9 cellular contexts compared by ENCODE assay signal in genomic region chr9:131679261-131680020, GRCh38.
DNase-seq lines count a peak whose midpoint lies in the region; ATAC-seq and TF ChIP-seq lines count a peak whose summit lies in the region.
"Had no signal": no experiment of that assay in that cellular context is flagged by ENCODE, and none has a peak within 500 bp of the region (broad histone marks: within the 10 kb centered on the region; RNA-seq: fewer than 3 reads in every experiment).

No MANE protein-coding gene starts in this region.

- H3K36me3 ChIP-seq in HCT116 (ENCODE audit: control insufficient read depth in 1 of 2, insufficient read depth in 2 of 2, low read length in 2 of 2), result no peaks in the 10 kb centered on the region

- POLR2A ChIA-PET in HCT116 (lab: Charles Lee), result interaction anchor here (0.6 to 1.3 kb wide), 2 partner anchors 52 to 54 kb away, joined by 3 to 4 read pairs; no protein-coding TSS in a partner anchor

- no peaks in the 10 kb centered on the region for H3K9me3 ChIP-seq in HCT116 (ENCODE audit: control insufficient read depth in 1 of 2, insufficient read depth in 1 of 2, low read depth in 1 of 2, low read length in 2 of 2)
- H3K9me3 ChIP-seq in T-helper 17 cell (ENCODE audit: control insufficient read depth, low read length, poor library complexity, severe bottlenecking), result no peaks in the 10 kb centered on the region

- no peaks in the 10 kb centered on the region for H3K27me3 ChIP-seq in HCT116 (ENCODE audit: insufficient read depth, low read length)

- H3K4me1 ChIP-seq in HCT116 (ENCODE audit: control insufficient read depth in 1 of 2, insufficient read depth in 2 of 2, low read length in 2 of 2), result peaks cover 40 to 47% of the 10 kb centered on the region in 2 experiments

- DNase-seq in HCT116 (ENCODE audit: low read depth, low spot score) (no peak), T-helper 17 cell (no peak), foreskin fibroblast (peak; percentile 40 to 62), NAMALWA (ENCODE audit: low spot score) (no peak), GF-D8 (lab: John Stamatoyannopoulos, UW) (no peak), NCI-H2196 (lab: John Stamatoyannopoulos, UW; ENCODE audit: unreplicated experiment) (no peak)
- DNase-seq: NCI-H2227 treated with DMSO at 0.1 percent for 48 hours had no signal

- RAD21 ChIA-PET in HCT116 (lab: Charles Lee; ENCODE audit: low non-redundant PET in 1 of 2, low total read pairs in 2 of 2, uncharacterized antibody in 2 of 2, unreplicated experiment in 2 of 2), result no interaction called here

- 0 out of 2 replicates have a peak, but pooled peaks have one; percentile 1 for ATAC-seq in HCT116
- ATAC-seq in T-helper 17 cell, result no peak
- no peak for ATAC-seq in HG03457 (IDR thresholded peaks at IDR 0.05; ENCODE audit: unreplicated experiment)

- no peaks in the 10 kb centered on the region for H3K36me3 Mint-ChIP-seq in T-helper 17 cell (ENCODE audit: low read depth)

- peaks cover 78% of the 10 kb centered on the region for H3K4me1 Mint-ChIP-seq in T-helper 17 cell

- H3K4me2 ChIP-seq in HCT116 (ENCODE audit: low read length), result peak overlapping the region; percentile 74

- no peak overlapping the region for H3K9ac ChIP-seq in HCT116 (ENCODE audit: low read length)

- BruUV-seq in HCT116 (replicated peaks; lab: Mats Ljungman, UMichigan), result no TSS peak

- peaks cover 5% of the 10 kb centered on the region; the same call in 1 of the 2 replicates for H4K20me1 ChIP-seq in HCT116 (ENCODE audit: insufficient read depth)

- no peak for TF ChIP-seq CTCF in HCT116 (IDR thresholded peaks at IDR 0.05 in 2 of 3, conservative IDR thresholded peaks at IDR 0.05 in 1 of 3; ENCODE audit: borderline replicate concordance in 1 of 3, insufficient read depth in 1 of 3, low read depth in 2 of 3, low read length in 2 of 3)
- TF ChIP-seq CTCF in foreskin fibroblast (IDR thresholded peaks at IDR 0.05; ENCODE audit: low read depth, low read length), result no peak

- H3K4me3 Mint-ChIP-seq in T-helper 17 cell, result peak overlapping the region; percentile 53

- peaks cover 28% of the 10 kb centered on the region; the same call in 1 of the 2 replicates for H3K79me2 ChIP-seq in HCT116 (ENCODE audit: insufficient read depth, low read length)

- TF ChIP-seq POLR2A in HCT116 (IDR thresholded peaks at IDR 0.05; ENCODE audit: borderline replicate concordance, extremely low read depth, insufficient read depth, insufficient read length), result no peak

- no peaks in the 10 kb centered on the region for H3K9me2 ChIP-seq in HCT116 (ENCODE audit: insufficient read depth)

- TF ChIP-seq RAD21 in HCT116 (IDR thresholded peaks at IDR 0.05; ENCODE audit: low read depth), result no peak

- H3K4me3 ChIP-seq in HCT116 (replicated peaks in 1 of 2; ENCODE audit: low read depth in 1 of 2, low read length in 2 of 2), result no peak overlapping the region
- no peak overlapping the region for H3K4me3 ChIP-seq in foreskin fibroblast (ENCODE audit: low read depth in 1 of 2, low read length in 2 of 2)
- H3K4me3 ChIP-seq in skin epidermis, result no peak overlapping the region

- CTCF ChIA-PET in HCT116 (lab: Charles Lee), result interaction anchor here (1.0 kb wide), 2 partner anchors 15 to 88 kb away, joined by 3 read pairs; no protein-coding TSS in a partner anchor

- no peaks in the 10 kb centered on the region for H3K27me3 Mint-ChIP-seq in T-helper 17 cell

- H2AFZ ChIP-seq in HCT116 (ENCODE audit: low read depth, low read length, poor library complexity, severe bottlenecking), result no peak overlapping the region

- H3K27ac ChIP-seq in HCT116 (ENCODE audit: low read depth, low read length) (peak overlapping the region; percentile 52; the same call in 1 of the 2 replicates), skin epidermis (peak overlapping the region in 20 of 21 experiments; percentile 14 to 94 (median 72))

- intact Hi-C loops in HCT116 (cut with micrococcal nuclease), result no loop called here

- H3K27ac Mint-ChIP-seq in T-helper 17 cell, result peak overlapping the region; percentile 100

TF ChIP-seq in HCT116, 20 proteins besides CTCF, POLR2A, EP300 and RAD21:
- no peak for TF ChIP-seq EZH2phosphoT487 (IDR thresholded peaks at IDR 0.05; ENCODE audit: borderline replicate concordance)
- TF ChIP-seq FOSL1 (IDR thresholded peaks at IDR 0.05; ENCODE audit: low read depth), result no peak
- peak; percentile 69 for TF ChIP-seq MAX (IDR thresholded peaks at IDR 0.05)
- no peak for TF ChIP-seq TCF7L2 (IDR thresholded peaks at IDR 0.05; ENCODE audit: borderline replicate concordance, extremely low read depth, insufficient read depth, insufficient read length)
TF ChIP-seq in HCT116: peak in this region for 1.

Comparison
In these comparisons a context has a peak if more than half of its experiments do, and no peak if none do; other contexts are left out.
1. DNase-seq: peak in foreskin fibroblast (2 of 2); none in HCT116 (single experiment), T-helper 17 cell (0 of 3), NAMALWA (single experiment), GF-D8 (single experiment) and NCI-H2196 (single experiment).